2 cellular contexts compared by ENCODE assay signal in the genomic region with DNA sequence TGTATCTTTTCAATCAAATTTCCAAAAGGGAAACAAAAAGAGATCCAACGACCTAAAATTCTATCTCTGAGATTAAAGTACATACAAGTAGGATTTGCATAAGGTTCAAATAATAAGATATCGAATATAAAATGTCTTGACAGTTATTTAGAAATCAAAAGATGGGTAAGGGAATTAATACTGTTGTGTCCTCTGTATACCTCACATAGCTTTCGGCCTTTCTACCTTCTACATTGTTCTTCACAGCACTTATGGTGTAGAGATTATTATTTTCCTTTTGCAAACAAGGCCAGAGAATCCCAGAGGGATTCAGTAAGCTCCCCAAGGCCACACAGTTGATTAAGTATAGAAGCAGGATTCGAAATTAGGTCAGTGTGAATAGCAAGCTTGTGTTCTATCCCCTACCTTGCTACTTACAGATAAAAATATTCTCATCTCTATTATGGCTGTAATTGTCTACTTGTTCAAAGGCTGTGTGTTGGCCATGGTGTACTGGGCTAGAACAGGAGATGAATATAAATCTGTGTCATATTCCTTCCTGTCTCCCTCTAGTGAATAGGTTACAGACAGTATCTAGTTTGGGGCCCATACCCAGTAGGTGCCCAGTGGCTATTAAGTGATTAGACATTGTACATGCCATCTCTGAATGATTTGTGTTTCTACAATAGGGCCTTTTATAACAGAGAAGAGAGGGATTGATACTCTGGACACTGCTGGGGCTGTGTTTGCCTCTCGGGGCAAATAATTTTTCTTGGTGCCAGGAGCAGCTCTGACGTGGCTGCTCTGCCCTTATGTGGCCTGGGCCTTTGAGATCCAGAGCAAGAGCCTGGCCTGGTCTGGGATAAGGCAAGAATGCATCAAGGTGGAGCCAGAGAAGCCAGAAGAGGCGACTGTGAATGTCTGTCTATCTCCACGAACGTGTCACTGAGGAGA.
TF ChIP-seq lines count a peak whose summit lies in the region.

No MANE protein-coding gene starts in this region.

TF ChIP-seq in IMR-90, 13 proteins besides CTCF, POLR2A, EP300 and RAD21:
- TF ChIP-seq RFX5 (IDR thresholded peaks at IDR 0.05; ENCODE audit: low read depth, low read length) (no peak), BHLHE40 (IDR thresholded peaks at IDR 0.05; ENCODE audit: low read depth, low read length) (no peak), FOS (IDR thresholded peaks at IDR 0.05; ENCODE audit: low read depth, low read length) (no peak), MXI1 (IDR thresholded peaks at IDR 0.05; ENCODE audit: borderline replicate concordance, low read depth, low read length) (no peak), NFE2L2 (IDR thresholded peaks at IDR 0.05; ENCODE audit: low read depth, low read length) (no peak), SMC3 (IDR thresholded peaks at IDR 0.05; ENCODE audit: low read depth, low read length) (no peak), CHD1 (IDR thresholded peaks at IDR 0.05; ENCODE audit: low read depth, low read length) (no peak), MAFK (IDR thresholded peaks at IDR 0.05; ENCODE audit: low read depth, low read length) (no peak), CEBPB (IDR thresholded peaks at IDR 0.05; ENCODE audit: low read depth, low read length) (no peak), RCOR1 (IDR thresholded peaks at IDR 0.05; ENCODE audit: insufficient replicate concordance, low read length) (no peak), MAZ (IDR thresholded peaks at IDR 0.05; ENCODE audit: borderline replicate concordance, low read depth, low read length) (no peak)
- TF ChIP-seq, protein P1, sequence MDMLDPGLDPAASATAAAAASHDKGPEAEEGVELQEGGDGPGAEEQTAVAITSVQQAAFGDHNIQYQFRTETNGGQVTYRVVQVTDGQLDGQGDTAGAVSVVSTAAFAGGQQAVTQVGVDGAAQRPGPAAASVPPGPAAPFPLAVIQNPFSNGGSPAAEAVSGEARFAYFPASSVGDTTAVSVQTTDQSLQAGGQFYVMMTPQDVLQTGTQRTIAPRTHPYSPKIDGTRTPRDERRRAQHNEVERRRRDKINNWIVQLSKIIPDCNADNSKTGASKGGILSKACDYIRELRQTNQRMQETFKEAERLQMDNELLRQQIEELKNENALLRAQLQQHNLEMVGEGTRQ (IDR thresholded peaks at IDR 0.05; ENCODE audit: low read depth, low read length): no peak
- TF ChIP-seq, protein P2, sequence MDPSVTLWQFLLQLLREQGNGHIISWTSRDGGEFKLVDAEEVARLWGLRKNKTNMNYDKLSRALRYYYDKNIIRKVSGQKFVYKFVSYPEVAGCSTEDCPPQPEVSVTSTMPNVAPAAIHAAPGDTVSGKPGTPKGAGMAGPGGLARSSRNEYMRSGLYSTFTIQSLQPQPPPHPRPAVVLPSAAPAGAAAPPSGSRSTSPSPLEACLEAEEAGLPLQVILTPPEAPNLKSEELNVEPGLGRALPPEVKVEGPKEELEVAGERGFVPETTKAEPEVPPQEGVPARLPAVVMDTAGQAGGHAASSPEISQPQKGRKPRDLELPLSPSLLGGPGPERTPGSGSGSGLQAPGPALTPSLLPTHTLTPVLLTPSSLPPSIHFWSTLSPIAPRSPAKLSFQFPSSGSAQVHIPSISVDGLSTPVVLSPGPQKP (IDR thresholded peaks at IDR 0.05; ENCODE audit: borderline replicate concordance, low read depth, low read length): no peak

TF ChIP-seq in GM12891, 5 proteins besides CTCF, POLR2A, EP300 and RAD21 (continued from another document):
- TF ChIP-seq TAF1 (IDR thresholded peaks at IDR 0.05; ENCODE audit: low read depth, low read length) (no peak), SPI1 (IDR thresholded peaks at IDR 0.05; ENCODE audit: low read depth, low read length) (no peak)
